Comparison of ENCODE assay signal across 8 cellular contexts in the genomic region with DNA sequence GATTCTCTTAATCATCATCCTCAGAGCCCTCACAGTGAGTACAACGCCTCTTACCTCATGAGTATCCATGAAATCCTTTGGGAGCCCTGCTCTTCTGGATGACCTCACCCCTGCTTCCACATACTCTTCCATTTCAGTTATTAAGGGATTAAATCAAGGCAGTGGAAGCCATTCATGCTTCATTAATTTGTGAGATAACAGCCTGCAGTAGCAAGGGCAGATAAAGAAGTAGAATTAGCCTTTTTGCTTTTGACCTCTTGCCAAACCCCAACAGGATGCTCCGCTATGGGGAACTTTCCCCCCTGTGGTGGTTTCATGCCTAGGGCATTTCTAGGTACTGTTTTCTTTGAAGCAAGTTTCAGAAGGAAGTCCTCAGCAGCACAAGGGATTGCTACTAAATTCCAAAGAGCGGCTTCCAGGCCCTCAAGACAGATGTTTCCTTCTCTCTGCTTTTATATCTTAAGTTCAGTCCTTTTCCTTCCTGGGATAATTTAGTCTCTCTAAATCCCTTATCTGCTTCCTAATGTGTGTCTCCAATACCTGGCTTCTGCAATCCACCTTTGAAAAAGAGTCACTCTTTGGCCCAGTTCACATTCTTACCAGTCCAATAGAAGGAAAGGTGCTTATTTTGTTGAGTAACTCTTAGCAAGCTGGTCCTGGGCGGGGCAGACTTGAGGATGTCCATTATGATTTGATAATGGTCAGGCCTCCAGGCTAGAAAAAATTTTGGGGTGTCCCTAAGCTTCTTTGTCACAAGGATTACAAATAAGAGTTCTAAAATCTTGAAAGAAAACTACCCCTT.
A peak's percentile ranks its signal among the peaks of the same experiment; 100 is the strongest.
DNase-seq lines count a peak whose midpoint lies in the region; ATAC-seq, FAIRE-seq and TF ChIP-seq lines count a peak whose summit lies in the region.

No MANE protein-coding gene starts in this region.

- in situ Hi-C loops in KBM-7 (cut with MboI; ENCODE audit: low pct_unique_long_range_greater_than_20kb, low sequenced_read_pairs) (no loop called here), HAP-1 (cut with MboI; ENCODE audit: low sequenced_read_pairs) (no loop called here), HepG2 (cut with HindIII; ENCODE audit: extremely low pct_ligation_motif_present, low pct_unique_long_range_greater_than_20kb) (no loop called here)

- ATAC-seq in GM19467 (IDR thresholded peaks at IDR 0.05; ENCODE audit: unreplicated experiment) = peak; percentile 83
- ATAC-seq in activated B cell treated with CpG ODN at 0.5 μM for 24 hours (ENCODE audit: low read depth) = peak; percentile 78
- no peak for ATAC-seq in HepG2

- no peak for TF ChIP-seq POLR2A in HepG2 (IDR thresholded peaks at IDR 0.05; ENCODE audit: insufficient read depth in 1 of 2, low read depth in 2 of 2, low read length in 2 of 2)

- TF ChIP-seq CTCF in activated B cell treated with CpG ODN at 0.5 μM for 24 hours (IDR thresholded peaks at IDR 0.05) = no peak
- no peak for TF ChIP-seq CTCF in HepG2 (CRISPR knock-in tag; IDR thresholded peaks at IDR 0.05)

- H3K27ac Mint-ChIP-seq in activated B cell treated with CpG ODN at 0.5 μM for 24 hours = no peak overlapping the region

- H3K4me2 ChIP-seq in HepG2 (ENCODE audit: low read depth, low read length) = no peak overlapping the region

- peaks cover 3% of the 10 kb centered on the region for H4K20me1 ChIP-seq in HepG2 (ENCODE audit: insufficient read depth, low read length)

- peaks cover 3% of the 10 kb centered on the region for H3K36me3 Mint-ChIP-seq in activated B cell treated with CpG ODN at 0.5 μM for 24 hours (ENCODE audit: low read depth)

- H3K4me3 Mint-ChIP-seq in activated B cell treated with CpG ODN at 0.5 μM for 24 hours = peak overlapping the region; percentile 4

- H3K4me3 ChIP-seq in HAP-1 = no peak overlapping the region
- no peak overlapping the region for H3K4me3 ChIP-seq in HepG2 (replicated peaks in 1 of 3; ENCODE audit: insufficient read depth in 1 of 3, low read depth in 2 of 3, low read length in 3 of 3)

- TF ChIP-seq EP300 in HepG2 (IDR thresholded peaks at IDR 0.05; ENCODE audit: low read depth in 2 of 2, low read length in 2 of 2) (no peak), HepG2 (CRISPR knock-in tag; IDR thresholded peaks at IDR 0.05; ENCODE audit: borderline replicate concordance) (no peak)

- no peak for TF ChIP-seq RAD21 in HepG2 (CRISPR knock-in tag; IDR thresholded peaks at IDR 0.05)

- peaks cover 4% of the 10 kb centered on the region for H3K9me3 Mint-ChIP-seq in activated B cell treated with CpG ODN at 0.5 μM for 24 hours

- peak; percentile 88 for DNase-seq in A172 (ENCODE audit: low spot score)
- peak; percentile 92 for DNase-seq in KBM-7
- DNase-seq in activated B cell treated with CpG ODN at 0.5 μM for 24 hours = no peak
- DNase-seq in iPS-NIHi7 (ENCODE audit: extremely low spot score) = peak; percentile 43
- no peak for DNase-seq in activated gamma-delta T cell (lab: John Stamatoyannopoulos, UW)
- no peak for DNase-seq in HAP-1 (ENCODE audit: low spot score in 2 of 2)
- DNase-seq in HepG2 (ENCODE audit: low spot score) = no peak

- no peaks in the 10 kb centered on the region for H3K27me3 Mint-ChIP-seq in activated B cell treated with CpG ODN at 0.5 μM for 24 hours

- peaks cover 48% of the 10 kb centered on the region for H3K4me1 Mint-ChIP-seq in activated B cell treated with CpG ODN at 0.5 μM for 24 hours

- H3K9ac ChIP-seq in HepG2 (ENCODE audit: insufficient read depth, low read depth, low read length) = no peak overlapping the region

- WGBS in HepG2 (ENCODE audit: low lambda C conversion rate) = 97% methylated on average over 4 of the region's 4 CpGs

- no peaks in the 10 kb centered on the region for H3K36me3 ChIP-seq in HAP-1 (replicated peaks)
- H3K36me3 ChIP-seq in HepG2 (replicated peaks in 1 of 2; ENCODE audit: control insufficient read depth in 1 of 2, insufficient read depth in 2 of 2, low read length in 2 of 2) = no peaks in the 10 kb centered on the region; a peak in 1 of 5 replicates

- CTCF ChIA-PET in activated B cell treated with CpG ODN at 0.5 μM for 24 hours (lab: Charles Lee) = no interaction called here
- CTCF ChIA-PET in HepG2 (lab: Yijun Ruan, JAX; ENCODE audit: low intra/inter-chr PET ratio, low total read pairs) = no interaction called here

- FAIRE-seq in HepG2 (lab: Jason Lieb, UNC) = no peak

- H2AFZ ChIP-seq in HepG2 (ENCODE audit: low read length) = no peak overlapping the region

- H3K27ac ChIP-seq in HepG2 (ENCODE audit: extremely low read length, insufficient read depth, low read length) = no peak overlapping the region

- H3K4me1 ChIP-seq in HAP-1 (peaks cover 15% of the 10 kb centered on the region), HepG2 (ENCODE audit: insufficient read depth, low read length) (peaks cover 23% of the 10 kb centered on the region)

- intact Hi-C loops in activated B cell treated with CpG ODN at 0.5 μM for 24 hours (cut with micrococcal nuclease) (loop anchor here (5.0 kb wide), 1 partner anchor 75 kb away; the partner anchor contains the start of gene MYO1B), HepG2 (cut with micrococcal nuclease; ENCODE audit: unreplicated experiment) (no loop called here)

- H3K27me3 ChIP-seq in HAP-1 (ENCODE audit: low read depth) = no peaks in the 10 kb centered on the region
- H3K27me3 ChIP-seq in HepG2 (ENCODE audit: control insufficient read depth in 1 of 2, insufficient read depth in 2 of 2, low read length in 2 of 2) = no peaks in the 10 kb centered on the region

- POLR2A ChIA-PET in activated B cell treated with CpG ODN at 0.5 μM for 24 hours (lab: Charles Lee) (no interaction called here), HepG2 (lab: Yijun Ruan, JAX) (no interaction called here)

- BruUV-seq in HepG2 (replicated peaks; lab: Mats Ljungman, UMichigan) = no TSS peak

- H3K9me3 ChIP-seq in HAP-1 (no peaks in the 10 kb centered on the region), HepG2 (ENCODE audit: low read length) (no peaks in the 10 kb centered on the region)

- H3K79me2 ChIP-seq in HepG2 (ENCODE audit: insufficient read depth, low read length) = peaks cover 28% of the 10 kb centered on the region

TF ChIP-seq in HepG2, 621 proteins besides CTCF, POLR2A, EP300 and RAD21:
- TF ChIP-seq, protein P1, sequence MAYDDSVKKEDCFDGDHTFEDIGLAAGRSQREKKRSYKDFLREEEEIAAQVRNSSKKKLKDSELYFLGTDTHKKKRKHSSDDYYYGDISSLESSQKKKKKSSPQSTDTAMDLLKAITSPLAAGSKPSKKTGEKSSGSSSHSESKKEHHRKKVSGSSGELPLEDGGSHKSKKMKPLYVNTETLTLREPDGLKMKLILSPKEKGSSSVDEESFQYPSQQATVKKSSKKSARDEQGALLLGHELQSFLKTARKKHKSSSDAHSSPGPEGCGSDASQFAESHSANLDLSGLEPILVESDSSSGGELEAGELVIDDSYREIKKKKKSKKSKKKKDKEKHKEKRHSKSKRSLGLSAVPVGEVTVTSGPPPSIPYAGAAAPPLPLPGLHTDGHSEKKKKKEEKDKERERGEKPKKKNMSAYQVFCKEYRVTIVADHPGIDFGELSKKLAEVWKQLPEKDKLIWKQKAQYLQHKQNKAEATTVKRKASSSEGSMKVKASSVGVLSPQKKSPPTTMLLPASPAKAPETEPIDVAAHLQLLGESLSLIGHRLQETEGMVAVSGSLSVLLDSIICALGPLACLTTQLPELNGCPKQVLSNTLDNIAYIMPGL (CRISPR knock-in tag; IDR thresholded peaks at IDR 0.05; ENCODE audit: borderline replicate concordance in 1 of 2, low read depth in 1 of 2) = no peak
- TF ChIP-seq ZNF510 (CRISPR knock-in tag; IDR thresholded peaks at IDR 0.05; ENCODE audit: low read depth) (no peak), HNF4A (CRISPR knock-in tag; IDR thresholded peaks at IDR 0.05) (no peak), ZNF75D (CRISPR knock-in tag; IDR thresholded peaks at IDR 0.05; ENCODE audit: borderline replicate concordance) (no peak), ZIK1 (CRISPR knock-in tag; IDR thresholded peaks at IDR 0.05; ENCODE audit: borderline replicate concordance, low read depth) (no peak), GABPA (IDR thresholded peaks at IDR 0.05; ENCODE audit: low read depth, low read length) (no peak), GABPA (CRISPR knock-in tag; IDR thresholded peaks at IDR 0.05; ENCODE audit: low read depth) (no peak), ZNF12 (CRISPR knock-in tag; IDR thresholded peaks at IDR 0.05) (no peak), ZNF331 (CRISPR knock-in tag; IDR thresholded peaks at IDR 0.05) (no peak), ARNT2 (CRISPR knock-in tag; IDR thresholded peaks at IDR 0.05; ENCODE audit: low read depth) (no peak), ZUFSP (CRISPR knock-in tag; IDR thresholded peaks at IDR 0.05; ENCODE audit: borderline replicate concordance) (no peak)
- TF ChIP-seq, protein P2, sequence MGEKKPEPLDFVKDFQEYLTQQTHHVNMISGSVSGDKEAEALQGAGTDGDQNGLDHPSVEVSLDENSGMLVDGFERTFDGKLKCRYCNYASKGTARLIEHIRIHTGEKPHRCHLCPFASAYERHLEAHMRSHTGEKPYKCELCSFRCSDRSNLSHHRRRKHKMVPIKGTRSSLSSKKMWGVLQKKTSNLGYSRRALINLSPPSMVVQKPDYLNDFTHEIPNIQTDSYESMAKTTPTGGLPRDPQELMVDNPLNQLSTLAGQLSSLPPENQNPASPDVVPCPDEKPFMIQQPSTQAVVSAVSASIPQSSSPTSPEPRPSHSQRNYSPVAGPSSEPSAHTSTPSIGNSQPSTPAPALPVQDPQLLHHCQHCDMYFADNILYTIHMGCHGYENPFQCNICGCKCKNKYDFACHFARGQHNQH (CRISPR knock-in tag; IDR thresholded peaks at IDR 0.05) = no peak

Comparison
In these comparisons a context has a peak if more than half of its experiments do, and no peak if none do; other contexts are left out.
1. DNase-seq: peak in A172 (single experiment), KBM-7 (single experiment) and iPS-NIHi7 (single experiment); none in activated B cell treated with CpG ODN at 0.5 μM for 24 hours (single experiment), activated gamma-delta T cell (single experiment), HAP-1 (0 of 2) and HepG2 (single experiment).